ENCODE assay signal across 2 cellular contexts in the genomic region with DNA sequence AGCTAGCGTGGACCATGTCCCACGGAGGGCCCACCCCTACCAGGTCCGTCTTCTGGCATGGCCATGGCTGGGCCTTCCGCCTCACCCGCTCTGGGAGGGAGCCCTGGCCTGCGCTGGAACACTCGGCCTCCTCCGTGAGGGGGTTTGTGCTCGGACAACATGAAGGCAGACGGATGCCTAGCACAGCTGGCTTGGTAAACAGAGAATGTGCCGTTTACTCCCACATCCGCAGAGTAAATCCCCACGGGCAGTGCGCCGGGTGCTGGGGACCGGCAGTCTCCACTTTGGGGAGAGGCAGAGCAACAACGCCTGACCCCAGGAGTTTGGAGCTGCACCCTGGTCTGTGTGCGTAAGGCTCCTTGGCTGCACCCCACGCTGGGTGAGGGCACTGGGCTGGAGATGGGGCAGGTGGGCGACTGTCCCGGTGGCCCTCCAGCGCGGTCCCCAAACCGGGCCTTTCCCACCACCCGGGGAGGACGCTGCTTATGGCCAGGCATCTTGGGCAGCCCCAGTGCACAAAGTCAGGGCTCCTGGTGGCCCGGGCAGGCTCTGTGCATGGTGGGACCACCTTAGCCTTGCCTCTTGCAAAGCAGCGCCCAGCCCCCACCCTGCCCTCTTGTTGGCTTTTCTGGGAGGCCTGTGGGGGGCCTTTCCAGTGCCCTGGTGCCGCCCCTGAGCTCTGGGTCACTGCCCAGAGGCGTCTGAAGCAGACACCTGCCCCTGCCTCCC.
TF ChIP-seq lines count a peak whose summit lies in the region.

No MANE protein-coding gene starts in this region.

TF ChIP-seq in SK-N-SH, 30 proteins besides CTCF, POLR2A, EP300 and RAD21 (continued from another document):
- no peak for TF ChIP-seq POLR2AphosphoS5 (IDR thresholded peaks at IDR 0.05; ENCODE audit: low read depth, low read length)

TF ChIP-seq in SK-N-SH treated with all-trans-retinoic acid at 6 μM for 48 hours, 23 proteins besides CTCF, POLR2A, EP300 and RAD21 (continued from another document):
- TF ChIP-seq, protein P1, sequence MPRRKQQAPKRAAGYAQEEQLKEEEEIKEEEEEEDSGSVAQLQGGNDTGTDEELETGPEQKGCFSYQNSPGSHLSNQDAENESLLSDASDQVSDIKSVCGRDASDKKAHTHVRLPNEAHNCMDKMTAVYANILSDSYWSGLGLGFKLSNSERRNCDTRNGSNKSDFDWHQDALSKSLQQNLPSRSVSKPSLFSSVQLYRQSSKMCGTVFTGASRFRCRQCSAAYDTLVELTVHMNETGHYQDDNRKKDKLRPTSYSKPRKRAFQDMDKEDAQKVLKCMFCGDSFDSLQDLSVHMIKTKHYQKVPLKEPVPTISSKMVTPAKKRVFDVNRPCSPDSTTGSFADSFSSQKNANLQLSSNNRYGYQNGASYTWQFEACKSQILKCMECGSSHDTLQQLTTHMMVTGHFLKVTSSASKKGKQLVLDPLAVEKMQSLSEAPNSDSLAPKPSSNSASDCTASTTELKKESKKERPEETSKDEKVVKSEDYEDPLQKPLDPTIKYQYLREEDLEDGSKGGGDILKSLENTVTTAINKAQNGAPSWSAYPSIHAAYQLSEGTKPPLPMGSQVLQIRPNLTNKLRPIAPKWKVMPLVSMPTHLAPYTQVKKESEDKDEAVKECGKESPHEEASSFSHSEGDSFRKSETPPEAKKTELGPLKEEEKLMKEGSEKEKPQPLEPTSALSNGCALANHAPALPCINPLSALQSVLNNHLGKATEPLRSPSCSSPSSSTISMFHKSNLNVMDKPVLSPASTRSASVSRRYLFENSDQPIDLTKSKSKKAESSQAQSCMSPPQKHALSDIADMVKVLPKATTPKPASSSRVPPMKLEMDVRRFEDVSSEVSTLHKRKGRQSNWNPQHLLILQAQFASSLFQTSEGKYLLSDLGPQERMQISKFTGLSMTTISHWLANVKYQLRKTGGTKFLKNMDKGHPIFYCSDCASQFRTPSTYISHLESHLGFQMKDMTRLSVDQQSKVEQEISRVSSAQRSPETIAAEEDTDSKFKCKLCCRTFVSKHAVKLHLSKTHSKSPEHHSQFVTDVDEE (CRISPR knock-in tag; IDR thresholded peaks at IDR 0.05), result no peak
- TF ChIP-seq ISL1 (CRISPR knock-in tag; IDR thresholded peaks at IDR 0.05) (no peak), BACH2 (CRISPR knock-in tag; IDR thresholded peaks at IDR 0.05; ENCODE audit: borderline replicate concordance) (no peak), TOX (CRISPR knock-in tag; IDR thresholded peaks at IDR 0.05; ENCODE audit: borderline replicate concordance) (no peak), ZNF8 (CRISPR knock-in tag; IDR thresholded peaks at IDR 0.05) (no peak), ZFP30 (CRISPR knock-in tag; IDR thresholded peaks at IDR 0.05) (no peak), ESRRG (CRISPR knock-in tag; IDR thresholded peaks at IDR 0.05) (no peak), ZNF70 (CRISPR knock-in tag; IDR thresholded peaks at IDR 0.05) (no peak), RARB (CRISPR knock-in tag; IDR thresholded peaks at IDR 0.05) (no peak)
- TF ChIP-seq, protein P2, sequence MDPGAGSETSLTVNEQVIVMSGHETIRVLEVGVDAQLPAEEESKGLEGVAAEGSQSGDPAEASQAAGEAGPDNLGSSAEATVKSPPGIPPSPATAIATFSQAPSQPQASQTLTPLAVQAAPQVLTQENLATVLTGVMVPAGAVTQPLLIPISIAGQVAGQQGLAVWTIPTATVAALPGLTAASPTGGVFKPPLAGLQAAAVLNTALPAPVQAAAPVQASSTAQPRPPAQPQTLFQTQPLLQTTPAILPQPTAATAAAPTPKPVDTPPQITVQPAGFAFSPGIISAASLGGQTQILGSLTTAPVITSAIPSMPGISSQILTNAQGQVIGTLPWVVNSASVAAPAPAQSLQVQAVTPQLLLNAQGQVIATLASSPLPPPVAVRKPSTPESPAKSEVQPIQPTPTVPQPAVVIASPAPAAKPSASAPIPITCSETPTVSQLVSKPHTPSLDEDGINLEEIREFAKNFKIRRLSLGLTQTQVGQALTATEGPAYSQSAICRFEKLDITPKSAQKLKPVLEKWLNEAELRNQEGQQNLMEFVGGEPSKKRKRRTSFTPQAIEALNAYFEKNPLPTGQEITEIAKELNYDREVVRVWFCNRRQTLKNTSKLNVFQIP (CRISPR knock-in tag; IDR thresholded peaks at IDR 0.05; ENCODE audit: borderline replicate concordance, low read depth), result no peak
TF ChIP-seq in SK-N-SH treated with all-trans-retinoic acid at 6 μM for 48 hours: peak in this region for 0.
